In genomic region chr17:1492249-1493206, GRCh38 we compare ENCODE assay signal across 1 cellular context.
TF ChIP-seq lines count a peak whose summit lies in the region.

A gene with protein sequence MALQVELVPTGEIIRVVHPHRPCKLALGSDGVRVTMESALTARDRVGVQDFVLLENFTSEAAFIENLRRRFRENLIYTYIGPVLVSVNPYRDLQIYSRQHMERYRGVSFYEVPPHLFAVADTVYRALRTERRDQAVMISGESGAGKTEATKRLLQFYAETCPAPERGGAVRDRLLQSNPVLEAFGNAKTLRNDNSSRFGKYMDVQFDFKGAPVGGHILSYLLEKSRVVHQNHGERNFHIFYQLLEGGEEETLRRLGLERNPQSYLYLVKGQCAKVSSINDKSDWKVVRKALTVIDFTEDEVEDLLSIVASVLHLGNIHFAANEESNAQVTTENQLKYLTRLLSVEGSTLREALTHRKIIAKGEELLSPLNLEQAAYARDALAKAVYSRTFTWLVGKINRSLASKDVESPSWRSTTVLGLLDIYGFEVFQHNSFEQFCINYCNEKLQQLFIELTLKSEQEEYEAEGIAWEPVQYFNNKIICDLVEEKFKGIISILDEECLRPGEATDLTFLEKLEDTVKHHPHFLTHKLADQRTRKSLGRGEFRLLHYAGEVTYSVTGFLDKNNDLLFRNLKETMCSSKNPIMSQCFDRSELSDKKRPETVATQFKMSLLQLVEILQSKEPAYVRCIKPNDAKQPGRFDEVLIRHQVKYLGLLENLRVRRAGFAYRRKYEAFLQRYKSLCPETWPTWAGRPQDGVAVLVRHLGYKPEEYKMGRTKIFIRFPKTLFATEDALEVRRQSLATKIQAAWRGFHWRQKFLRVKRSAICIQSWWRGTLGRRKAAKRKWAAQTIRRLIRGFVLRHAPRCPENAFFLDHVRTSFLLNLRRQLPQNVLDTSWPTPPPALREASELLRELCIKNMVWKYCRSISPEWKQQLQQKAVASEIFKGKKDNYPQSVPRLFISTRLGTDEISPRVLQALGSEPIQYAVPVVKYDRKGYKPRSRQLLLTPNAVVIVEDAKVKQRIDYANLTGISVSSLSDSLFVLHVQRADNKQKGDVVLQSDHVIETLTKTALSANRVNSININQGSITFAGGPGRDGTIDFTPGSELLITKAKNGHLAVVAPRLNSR (minus strand): TSS chr17:1492686. CDS start chr17:1492487, 199 bp downstream.

TF ChIP-seq in liver, 16 proteins besides CTCF, POLR2A, EP300 and RAD21 (continued from another document):
- no peak for TF ChIP-seq TAF1 (conservative IDR thresholded peaks at IDR 0.05)
- TF ChIP-seq FOXA1 (IDR thresholded peaks at IDR 0.05): no peak
- TF ChIP-seq JUND (IDR thresholded peaks at IDR 0.05): no peak
- no peak for TF ChIP-seq EGR1 (IDR thresholded peaks at IDR 0.05; ENCODE audit: low read depth in 2 of 2)
- TF ChIP-seq NR2F2 (IDR thresholded peaks at IDR 0.05): no peak
- no peak for TF ChIP-seq HNF4G (IDR thresholded peaks at IDR 0.05)
- no peak for TF ChIP-seq FOXA2 (IDR thresholded peaks at IDR 0.05)
